ENCODE assay signal across 8 cellular contexts in genomic region chr13:28574617-28575142, GRCh38.
DNase-seq lines count a peak whose midpoint lies in the region; ATAC-seq and TF ChIP-seq lines count a peak whose summit lies in the region.

No MANE protein-coding gene starts in this region.

- H3K4me3 ChIP-seq in GM06990 (replicated peaks; ENCODE audit: low read depth, low read length) (no peak overlapping the region), OCI-LY3 (ENCODE audit: low read length) (peak overlapping the region; percentile 24), retinal pigment epithelial cell (ENCODE audit: low read length) (no peak overlapping the region)

- H3K27me3 Mint-ChIP-seq in progenitor cell of endocrine pancreas = peaks cover 22% of the 10 kb centered on the region

- H3K9me3 ChIP-seq in OCI-LY3 (ENCODE audit: insufficient read depth, low read length) = no peaks in the 10 kb centered on the region

- H3K4me2 ChIP-seq in OCI-LY3 (ENCODE audit: low read length) = peak overlapping the region; percentile 46

- peak; percentile 15 for DNase-seq in GM06990 (ENCODE audit: extremely low read depth, insufficient read length)
- DNase-seq in epidermal melanocyte (ENCODE audit: insufficient read length, low spot score) = peak; percentile 36
- DNase-seq in retinal pigment epithelial cell (ENCODE audit: low read depth) = peak; percentile 57
- DNase-seq in progenitor cell of endocrine pancreas (ENCODE audit: low spot score, unreplicated experiment) = no peak
- no peak for DNase-seq in NCI-H345 (lab: John Stamatoyannopoulos, UW)
- no peak for DNase-seq in activated CD4-positive, CD25-positive, alpha-beta regulatory T cell treated with anti-CD3 and anti-CD28 coated beads, Interleukin-2, amount 50 U/mL, for 72 hours

- H3K27ac Mint-ChIP-seq in progenitor cell of endocrine pancreas = no peak overlapping the region

- H4K20me1 ChIP-seq in OCI-LY3 (ENCODE audit: insufficient read depth, low read length) = no peaks in the 10 kb centered on the region

- no peak for TF ChIP-seq CTCF in GM06990 (IDR thresholded peaks at IDR 0.05; ENCODE audit: insufficient read depth, low read length, poor library complexity, severe bottlenecking)
- no peak for TF ChIP-seq CTCF in OCI-LY3 (IDR thresholded peaks at IDR 0.05; ENCODE audit: low read depth, low read length)
- TF ChIP-seq CTCF in retinal pigment epithelial cell (conservative IDR thresholded peaks at IDR 0.05; ENCODE audit: low read depth, low read length) = no peak
- TF ChIP-seq CTCF in progenitor cell of endocrine pancreas (IDR thresholded peaks at IDR 0.05; ENCODE audit: unreplicated experiment) = no peak

- H3K36me3 ChIP-seq in GM06990 (ENCODE audit: control insufficient read depth, insufficient read depth, low read length) = no peaks in the 10 kb centered on the region
- no peaks in the 10 kb centered on the region for H3K36me3 ChIP-seq in OCI-LY3 (replicated peaks; ENCODE audit: low read depth, low read length)

- H3K4me1 Mint-ChIP-seq in progenitor cell of endocrine pancreas (ENCODE audit: low read depth) = no peaks in the 10 kb centered on the region

- no peak for ATAC-seq in HG03354 (IDR thresholded peaks at IDR 0.05; ENCODE audit: poor library complexity, severe bottlenecking, unreplicated experiment)

- H2AFZ ChIP-seq in OCI-LY3 (ENCODE audit: low read depth, low read length) = peak overlapping the region; percentile 50

- H3K27me3 ChIP-seq in GM06990 (replicated peaks; ENCODE audit: control insufficient read depth, insufficient read depth, low read length) (no peaks in the 10 kb centered on the region), OCI-LY3 (ENCODE audit: low read depth, low read length) (no peaks in the 10 kb centered on the region)

- H3K4me1 ChIP-seq in OCI-LY3 (ENCODE audit: low read length) = peaks cover 27% of the 10 kb centered on the region

- no peak overlapping the region for H3K4me3 Mint-ChIP-seq in progenitor cell of endocrine pancreas (ENCODE audit: low read depth)

- peak overlapping the region; percentile 31 for H3K27ac ChIP-seq in OCI-LY3 (ENCODE audit: low read length)

- H3K9ac ChIP-seq in OCI-LY3 (ENCODE audit: low read length) = peak overlapping the region; percentile 22; the same call in 1 of the 2 replicates

- H3K9me3 Mint-ChIP-seq in progenitor cell of endocrine pancreas (ENCODE audit: low read depth) = no peaks in the 10 kb centered on the region

- H3K36me3 Mint-ChIP-seq in progenitor cell of endocrine pancreas (ENCODE audit: insufficient read depth) = no peaks in the 10 kb centered on the region

- no peaks in the 10 kb centered on the region for H3K79me2 ChIP-seq in OCI-LY3 (ENCODE audit: low read length)

Comparison
In these comparisons a context has a peak if more than half of its experiments do, and no peak if none do; other contexts are left out.
1. DNase-seq: peak in GM06990 (single experiment), epidermal melanocyte (single experiment) and retinal pigment epithelial cell (single experiment); none in progenitor cell of endocrine pancreas (single experiment), NCI-H345 (single experiment) and activated CD4-positive, CD25-positive, alpha-beta regulatory T cell treated with anti-CD3 and anti-CD28 coated beads, Interleukin-2, amount 50 U/mL, for 72 hours (single experiment).